ENCODE assay signal across 18 cellular contexts in the genomic region with DNA sequence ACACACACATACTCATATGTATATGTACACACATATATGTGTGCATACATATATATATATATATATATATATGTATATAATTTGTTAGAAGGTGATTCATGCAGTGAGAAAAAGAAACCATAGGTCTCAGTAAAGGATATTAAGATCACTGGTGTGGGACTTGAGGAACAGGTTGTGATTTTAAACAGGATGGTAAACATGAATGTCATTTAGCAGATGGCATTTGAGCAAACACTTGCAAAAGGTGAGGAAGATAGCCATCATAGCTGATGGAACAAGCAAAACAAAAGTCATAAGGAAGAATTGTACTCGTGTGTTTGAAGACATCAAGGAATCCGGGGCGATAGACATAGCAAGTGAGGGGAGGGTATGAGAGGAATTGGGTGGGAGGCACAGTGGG.
DNase-seq lines count a peak whose midpoint lies in the region; TF ChIP-seq lines count a peak whose summit lies in the region.
"Had no signal": no experiment of that assay in that cellular context is flagged by ENCODE, and none has a peak within 500 bp of the region (broad histone marks: within the 10 kb centered on the region; RNA-seq: fewer than 3 reads in every experiment).

No MANE protein-coding gene starts in this region.

- no peak for TF ChIP-seq CTCF in VCaP (conservative IDR thresholded peaks at IDR 0.05)
- no peak for TF ChIP-seq CTCF in neural cell (IDR thresholded peaks at IDR 0.05; ENCODE audit: poor library complexity, severe bottlenecking)

- H3K27me3 ChIP-seq in neural cell (ENCODE audit: insufficient read depth, low read depth, low read length): no peaks in the 10 kb centered on the region

- TF ChIP-seq EP300 in neural cell (conservative IDR thresholded peaks at IDR 0.05; ENCODE audit: poor library complexity, severe bottlenecking): no peak

- H3F3A ChIP-seq in neural cell (ENCODE audit: insufficient read depth, low read length, poor library complexity, severe bottlenecking): peaks cover 6% of the 10 kb centered on the region

- no peaks in the 10 kb centered on the region for H3K9me2 ChIP-seq in neural cell (ENCODE audit: insufficient read depth, low read length)

- H4K20me1 ChIP-seq in neural cell (ENCODE audit: insufficient read depth): no peaks in the 10 kb centered on the region

- DNase-seq in NCI-H510A treated with DMSO at 0.1 percent for 48 hours (lab: John Stamatoyannopoulos, UW) (peak; percentile 17), NCI-H510A (lab: John Stamatoyannopoulos, UW) (no peak), DMS53 treated with DMSO at 0.1 percent for 48 hours (lab: John Stamatoyannopoulos, UW; ENCODE audit: unreplicated experiment) (peak; percentile 60), hippocampal formation (lab: John Stamatoyannopoulos, UW) (no peak), mucosa of gallbladder (ENCODE audit: low spot score) (no peak)
- DNase-seq: 8988T; ACHN; C1 segment of cervical spinal cord; Calu3; CD4-positive, alpha-beta memory T cell; COR-L47; DND-41; GOT3; HFFc6 had no signal

- H3K27ac ChIP-seq in VCaP (peak overlapping the region; percentile 81), neural cell (ENCODE audit: low read length) (peak overlapping the region; percentile 97)
- H3K27ac ChIP-seq: A549 had no signal

- no peak overlapping the region for H3K4me3 ChIP-seq in neural cell (ENCODE audit: low read length)
- H3K4me3 ChIP-seq: A549, HAP-1 had no signal

- H2AFZ ChIP-seq in neural cell (ENCODE audit: low read depth, low read length): no peak overlapping the region

- no peak for TF ChIP-seq RAD21 in neural cell (conservative IDR thresholded peaks at IDR 0.05)

- H3K4me2 ChIP-seq in neural cell (ENCODE audit: low read length): no peak overlapping the region
- H3K4me2 ChIP-seq: A549 had no signal

- no peaks in the 10 kb centered on the region for H3K9me3 ChIP-seq in neural cell (ENCODE audit: low read length)
- H3K9me3 ChIP-seq: A549, HAP-1 had no signal

- no peaks in the 10 kb centered on the region for H3K36me3 ChIP-seq in neural cell (ENCODE audit: insufficient read depth, low read length)
- H3K36me3 ChIP-seq: HAP-1 had no signal

- no peak overlapping the region for H3K9ac ChIP-seq in neural cell (ENCODE audit: low read length)

- H3K79me2 ChIP-seq in neural cell (replicated peaks; ENCODE audit: insufficient read depth, low read length): no peaks in the 10 kb centered on the region

TF ChIP-seq in neural cell, 6 proteins besides CTCF, POLR2A, EP300 and RAD21:
- no peak for TF ChIP-seq MXI1 (conservative IDR thresholded peaks at IDR 0.05; ENCODE audit: poor library complexity, severe bottlenecking)
- TF ChIP-seq EZH2 (IDR thresholded peaks at IDR 0.05; ENCODE audit: borderline replicate concordance, insufficient read depth, low read length, poor library complexity, severe bottlenecking): no peak
- no peak for TF ChIP-seq SMC3 (conservative IDR thresholded peaks at IDR 0.05; ENCODE audit: poor library complexity)
- TF ChIP-seq POLR2AphosphoS5 (IDR thresholded peaks at IDR 0.05): no peak
- no peak for TF ChIP-seq TAF1 (IDR thresholded peaks at IDR 0.05; ENCODE audit: low read depth)

Comparison
In these comparisons a context has a peak if more than half of its experiments do, and no peak if none do; other contexts are left out.
1. DNase-seq: peak in NCI-H510A treated with DMSO at 0.1 percent for 48 hours (single experiment) and DMS53 treated with DMSO at 0.1 percent for 48 hours (single experiment); none in NCI-H510A (single experiment), hippocampal formation (0 of 2) and mucosa of gallbladder (single experiment).